Comparison of ENCODE assay signal across 11 cellular contexts in genomic region chr12:11863988-11864387, GRCh38.
DNase-seq lines count a peak whose midpoint lies in the region; ATAC-seq, FAIRE-seq and TF ChIP-seq lines count a peak whose summit lies in the region.
"Had no signal": no experiment of that assay in that cellular context is flagged by ENCODE, and none has a peak within 500 bp of the region (broad histone marks: within the 10 kb centered on the region; RNA-seq: fewer than 3 reads in every experiment).

No MANE protein-coding gene starts in this region.

- 0 out of 2 replicates have a peak, but pooled peaks cover 4% of the 10 kb centered on the region for H3K36me3 ChIP-seq in GM23248 (ENCODE audit: low read depth)
- peaks cover 17% of the 10 kb centered on the region for H3K36me3 ChIP-seq in astrocyte (ENCODE audit: insufficient read depth, low read length)
- no peaks in the 10 kb centered on the region for H3K36me3 ChIP-seq in skeletal muscle satellite cell (ENCODE audit: insufficient read depth, low read length)
- H3K36me3 ChIP-seq in CD8-positive, alpha-beta T cell (ENCODE audit: insufficient read depth, low read length): no peaks in the 10 kb centered on the region

- peak overlapping the region; percentile 38; the same call in 1 of the 2 replicates for H3K4me3 ChIP-seq in GM23248
- H3K4me3 ChIP-seq in astrocyte (ENCODE audit: insufficient read depth, low read depth, low read length): no peak overlapping the region
- H3K4me3 ChIP-seq in skeletal muscle satellite cell (ENCODE audit: low read length): no peak overlapping the region
- no peak overlapping the region for H3K4me3 ChIP-seq in CD8-positive, alpha-beta T cell (ENCODE audit: low read depth, low read length)

- H4K20me1 ChIP-seq in GM23248 (ENCODE audit: insufficient read depth) (no peaks in the 10 kb centered on the region), astrocyte (ENCODE audit: insufficient read depth, low read length) (peaks cover 6% of the 10 kb centered on the region)

- 12 to 18% methylated on average over 3 of the region's 3 CpGs for WGBS in GM23248 (ENCODE audit: low coverage in 1 of 2, low lambda C conversion rate in 2 of 2, missing lambda C conversion rate in 2 of 2), 2 experiments

- H3K4me1 Mint-ChIP-seq in astrocyte (ENCODE audit: low read depth, unreplicated experiment): peaks cover 9% of the 10 kb centered on the region
- H3K4me1 Mint-ChIP-seq in CD8-positive, alpha-beta T cell (ENCODE audit: low read depth): no peaks in the 10 kb centered on the region

- H3K4me2 ChIP-seq in GM23248 (ENCODE audit: unreplicated experiment) (peak overlapping the region; percentile 57), astrocyte (ENCODE audit: low read length) (no peak overlapping the region), skeletal muscle satellite cell (ENCODE audit: low read length) (peak overlapping the region; percentile 32)

- CTCF ChIA-PET in CD8-positive, alpha-beta T cell (lab: Charles Lee): no interaction called here

- peaks cover 47% of the 10 kb centered on the region for H3K36me3 Mint-ChIP-seq in astrocyte (ENCODE audit: low read depth, unreplicated experiment)
- peaks cover 58% of the 10 kb centered on the region for H3K36me3 Mint-ChIP-seq in CD8-positive, alpha-beta T cell

- H3K4me3 Mint-ChIP-seq in astrocyte (ENCODE audit: unreplicated experiment): no peak overlapping the region
- H3K4me3 Mint-ChIP-seq in CD8-positive, alpha-beta T cell: no peak overlapping the region

- POLR2A ChIA-PET in CD8-positive, alpha-beta T cell (lab: Charles Lee): no interaction called here

- H3K9me3 Mint-ChIP-seq in astrocyte (ENCODE audit: unreplicated experiment): peaks cover 12% of the 10 kb centered on the region
- peaks cover 13% of the 10 kb centered on the region for H3K9me3 Mint-ChIP-seq in CD8-positive, alpha-beta T cell

- intact Hi-C loops in CD8-positive, alpha-beta T cell (cut with DNase I, micrococcal nuclease): no loop called here

- peaks cover 23% of the 10 kb centered on the region for H3F3A ChIP-seq in GM23248 (ENCODE audit: insufficient read depth)

- ATAC-seq in GM21717 (IDR thresholded peaks at IDR 0.05; ENCODE audit: unreplicated experiment): no peak
- no peak for ATAC-seq in CD8-positive, alpha-beta T cell

- H3K79me2 ChIP-seq in GM23248 (ENCODE audit: insufficient read depth) (0 out of 2 replicates have a peak, but pooled peaks cover 24% of the 10 kb centered on the region), astrocyte (ENCODE audit: insufficient read depth, low read length) (no peaks in the 10 kb centered on the region)

- no peaks in the 10 kb centered on the region for H3K27me3 Mint-ChIP-seq in astrocyte (ENCODE audit: low read depth, unreplicated experiment)
- no peaks in the 10 kb centered on the region for H3K27me3 Mint-ChIP-seq in CD8-positive, alpha-beta T cell (ENCODE audit: low read depth)

- peak overlapping the region; percentile 62 for H3K9ac ChIP-seq in GM23248
- H3K9ac ChIP-seq in astrocyte (ENCODE audit: low read length): no peak overlapping the region
- H3K9ac ChIP-seq in skeletal muscle satellite cell (ENCODE audit: low read depth, low read length): no peak overlapping the region

- in situ Hi-C loops in GM23248 (cut with MboI): no loop called here

- no peak for TF ChIP-seq CTCF in astrocyte (IDR thresholded peaks at IDR 0.05; ENCODE audit: insufficient read depth, low read depth, low read length)
- no peak for TF ChIP-seq CTCF in CD8-positive, alpha-beta T cell (IDR thresholded peaks at IDR 0.05)

- no peaks in the 10 kb centered on the region for H3K9me2 ChIP-seq in GM23248 (ENCODE audit: insufficient read depth)

- FAIRE-seq in astrocyte (lab: Jason Lieb, UNC) (no peak), RCC 7860 (lab: Jason Lieb, UNC) (no peak)

- DNase-seq in GM23248 (peak; percentile 47), astrocyte (ENCODE audit: low read depth) (no peak), HK-2 (ENCODE audit: unreplicated experiment) (no peak), RCC 7860 (ENCODE audit: low spot score) (no peak)
- DNase-seq in CD8-positive, alpha-beta T cell: no peak
- DNase-seq: GOT3; NCI-H1694 treated with DMSO at 0.1 percent for 48 hours; stimulated activated CD4-positive, alpha-beta T cell treated with anti-CD3 and anti-CD28 coated beads, Interleukin-1b, Interleukin-23, amount 100 ng/mL, for 48 hours had no signal

- peak overlapping the region; percentile 85 for H3K27ac Mint-ChIP-seq in astrocyte (ENCODE audit: unreplicated experiment)
- H3K27ac Mint-ChIP-seq in CD8-positive, alpha-beta T cell: no peak overlapping the region

- H3K27me3 ChIP-seq in GM23248 (replicated peaks; ENCODE audit: insufficient read depth): no peaks in the 10 kb centered on the region
- H3K27me3 ChIP-seq in astrocyte (ENCODE audit: insufficient read depth, low read length): no peaks in the 10 kb centered on the region
- no peaks in the 10 kb centered on the region for H3K27me3 ChIP-seq in layer of hippocampus (ENCODE audit: control insufficient read depth, insufficient read depth, low read length)
- no peaks in the 10 kb centered on the region for H3K27me3 ChIP-seq in skeletal muscle satellite cell (ENCODE audit: control insufficient read depth, insufficient read depth, low read length)
- H3K27me3 ChIP-seq in CD8-positive, alpha-beta T cell (ENCODE audit: insufficient read depth, low read length): no peaks in the 10 kb centered on the region

- peak overlapping the region; percentile 78 for H3K27ac ChIP-seq in GM23248
- H3K27ac ChIP-seq in astrocyte (ENCODE audit: low read depth, low read length): no peak overlapping the region
- peak overlapping the region; percentile 71 for H3K27ac ChIP-seq in layer of hippocampus (ENCODE audit: low read depth, low read length)
- no peak overlapping the region for H3K27ac ChIP-seq in CD8-positive, alpha-beta T cell (ENCODE audit: low read depth, low read length)

- H3K9me3 ChIP-seq in GM23248 (ENCODE audit: low read depth): no peaks in the 10 kb centered on the region
- H3K9me3 ChIP-seq in astrocyte (ENCODE audit: insufficient read depth, low read depth, low read length): no peaks in the 10 kb centered on the region
- H3K9me3 ChIP-seq in skeletal muscle satellite cell (replicated peaks; ENCODE audit: low read length): no peaks in the 10 kb centered on the region
- H3K9me3 ChIP-seq in CD8-positive, alpha-beta T cell (ENCODE audit: low read length): no peaks in the 10 kb centered on the region

- H3K4me1 ChIP-seq in GM23248 (ENCODE audit: insufficient read depth) (peaks cover 26% of the 10 kb centered on the region), astrocyte (ENCODE audit: insufficient read depth, low read length) (no peaks in the 10 kb centered on the region), skeletal muscle satellite cell (ENCODE audit: control insufficient read depth, insufficient read depth, low read length) (peaks cover 15% of the 10 kb centered on the region)
- H3K4me1 ChIP-seq in CD8-positive, alpha-beta T cell (ENCODE audit: insufficient read depth, low read length): no peaks in the 10 kb centered on the region

- H2AFZ ChIP-seq in GM23248 (peak overlapping the region; percentile 76), astrocyte (ENCODE audit: low read depth, low read length) (no peak overlapping the region)

Comparison
In these comparisons a context has a peak if more than half of its experiments do, and no peak if none do; other contexts are left out.
1. H3K27ac ChIP-seq: peak in GM23248 (single experiment) and layer of hippocampus (single experiment); none in astrocyte (single experiment) and CD8-positive, alpha-beta T cell (single experiment).